In genomic region chr11:61892085-61892370, GRCh38 we compare ENCODE assay signal across 8 cellular contexts. TPM values are rescaled to one million over a fixed set of nuclear protein-coding genes. Genes with fewer than 3 reads are reported as not detected.
DNase-seq lines count a peak whose midpoint lies in the region; ATAC-seq, FAIRE-seq and TF ChIP-seq lines count a peak whose summit lies in the region.

No MANE protein-coding gene starts in this region.

- POLR2A ChIA-PET in CD8-positive, alpha-beta memory T cell (lab: Charles Lee) = interaction anchor here (1.5 kb wide), 1 partner anchor 76 kb away, joined by 3 read pairs; no protein-coding TSS in a partner anchor

- peaks cover 4 to 11% (median 4%) of the 10 kb centered on the region in 3 donors for H3K4me1 Mint-ChIP-seq in CD8-positive, alpha-beta memory T cell

- no peaks in the 10 kb centered on the region for H3K9me3 ChIP-seq in CD8-positive, alpha-beta memory T cell (ENCODE audit: low read length)
- peaks cover 1% of the 10 kb centered on the region for H3K9me3 ChIP-seq in SJSA1 (replicated peaks)
- no peaks in the 10 kb centered on the region for H3K9me3 ChIP-seq in heart right ventricle
- no peaks in the 10 kb centered on the region for H3K9me3 ChIP-seq in smooth muscle cell (replicated peaks; ENCODE audit: low read depth)

- peak; percentile 36 for ATAC-seq in GM21723 (IDR thresholded peaks at IDR 0.05; ENCODE audit: unreplicated experiment)
- peak in 4 of 8 donors; percentile 0 to 12 (median 2) for ATAC-seq in heart right ventricle
- no peak for ATAC-seq in HG03565 (IDR thresholded peaks at IDR 0.05; ENCODE audit: unreplicated experiment)

- peak in 1 of 9 donors; percentile 19 for TF ChIP-seq CTCF in heart right ventricle (IDR thresholded peaks at IDR 0.05)
- no peak for TF ChIP-seq CTCF in smooth muscle cell (IDR thresholded peaks at IDR 0.05; ENCODE audit: borderline replicate concordance, insufficient read depth, poor library complexity, severe bottlenecking)
- no peak for TF ChIP-seq CTCF in D721Med (IDR thresholded peaks at IDR 0.05; ENCODE audit: insufficient read depth, missing control alignments)

- H2AFZ ChIP-seq in smooth muscle cell (ENCODE audit: low read depth) = no peak overlapping the region

- H3K27ac ChIP-seq in CD8-positive, alpha-beta memory T cell (ENCODE audit: low read depth, low read length) = no peak overlapping the region
- no peak overlapping the region for H3K27ac ChIP-seq in SJSA1
- H3K27ac ChIP-seq in heart right ventricle = peak overlapping the region; percentile 84 to 98 (median 96)
- no peak overlapping the region for H3K27ac ChIP-seq in smooth muscle cell (ENCODE audit: low read depth)

- DNase-seq in CD8-positive, alpha-beta memory T cell = no peak
- DNase-seq in SJSA1 (ENCODE audit: low read depth in 1 of 2, low spot score in 2 of 2) = no peak
- DNase-seq in heart right ventricle = no peak
- DNase-seq in smooth muscle cell (lab: John Stamatoyannopoulos, UW; ENCODE audit: unreplicated experiment) = no peak
- no peak for DNase-seq in D721Med (ENCODE audit: insufficient read length, low spot score)
- DNase-seq in A172 (ENCODE audit: low spot score) = no peak

- no peak overlapping the region for H3K9ac ChIP-seq in smooth muscle cell (ENCODE audit: low read depth)

- H3K27me3 Mint-ChIP-seq in CD8-positive, alpha-beta memory T cell = no peaks in the 10 kb centered on the region

- H3K4me3 ChIP-seq in CD8-positive, alpha-beta memory T cell (ENCODE audit: low read length) = peak overlapping the region; percentile 39
- H3K4me3 ChIP-seq in SJSA1 = peak overlapping the region; percentile 91
- peak overlapping the region in 9 of 10 donors; percentile 63 to 98 (median 93) for H3K4me3 ChIP-seq in heart right ventricle
- H3K4me3 ChIP-seq in smooth muscle cell = peak overlapping the region; percentile 59

- peaks cover 5% of the 10 kb centered on the region for H4K20me1 ChIP-seq in smooth muscle cell (ENCODE audit: low read depth)

- H3K27me3 ChIP-seq in CD8-positive, alpha-beta memory T cell (ENCODE audit: insufficient read depth, low read length, poor library complexity, severe bottlenecking) = no peaks in the 10 kb centered on the region
- H3K27me3 ChIP-seq in SJSA1 (replicated peaks) = no peaks in the 10 kb centered on the region
- H3K27me3 ChIP-seq in heart right ventricle = no peaks in the 10 kb centered on the region
- no peaks in the 10 kb centered on the region for H3K27me3 ChIP-seq in smooth muscle cell (ENCODE audit: low read depth)

- WGBS in heart right ventricle, 2 donors = 28% methylated on average over 10 to 12 of the region's 12 CpGs
- 35% methylated on average over 10 of the region's 12 CpGs for WGBS in smooth muscle cell (ENCODE audit: low lambda C conversion rate)

- no peak for FAIRE-seq in D721Med (lab: Jason Lieb, UNC)

- CTCF ChIA-PET in CD8-positive, alpha-beta memory T cell (lab: Charles Lee) = interaction anchor here (1.3 to 2.9 kb wide), 3 partner anchors 56 to 216 kb away, joined by 3 to 18 read pairs (median 3); no protein-coding TSS in a partner anchor

- no peaks in the 10 kb centered on the region for H3K36me3 Mint-ChIP-seq in CD8-positive, alpha-beta memory T cell

- no peaks in the 10 kb centered on the region for H3F3A ChIP-seq in smooth muscle cell (ENCODE audit: low read depth)

- no peaks in the 10 kb centered on the region for H3K9me3 Mint-ChIP-seq in CD8-positive, alpha-beta memory T cell

- H3K4me1 ChIP-seq in CD8-positive, alpha-beta memory T cell (ENCODE audit: insufficient read depth, low read length) = peaks cover 12% of the 10 kb centered on the region
- H3K4me1 ChIP-seq in SJSA1 (replicated peaks) = peaks cover 48% of the 10 kb centered on the region
- peaks cover 14 to 54% (median 36%) of the 10 kb centered on the region in 9 donors for H3K4me1 ChIP-seq in heart right ventricle
- peaks cover 3% of the 10 kb centered on the region for H3K4me1 ChIP-seq in smooth muscle cell (ENCODE audit: low read depth)

- no peaks in the 10 kb centered on the region for H3K36me3 ChIP-seq in CD8-positive, alpha-beta memory T cell (ENCODE audit: insufficient read depth, low read length)
- H3K36me3 ChIP-seq in SJSA1 (peaks cover 37% of the 10 kb centered on the region), heart right ventricle (peaks cover 0 to 11% (median 0%) of the 10 kb centered on the region in 9 donors), smooth muscle cell (ENCODE audit: low read depth) (no peaks in the 10 kb centered on the region)

- no peaks in the 10 kb centered on the region for H3K79me2 ChIP-seq in smooth muscle cell (ENCODE audit: low read depth)

- peak overlapping the region in 5 of 8 donors; percentile 24 to 88 (median 76) for H3K27ac Mint-ChIP-seq in CD8-positive, alpha-beta memory T cell

- H3K4me3 Mint-ChIP-seq in CD8-positive, alpha-beta memory T cell = peak overlapping the region; percentile 73 to 91 (median 81)

- peak overlapping the region; percentile 98 for H3K4me2 ChIP-seq in smooth muscle cell

- intact Hi-C loops in heart right ventricle (cut with DNase I) = loop anchor here in 4 of 10 donors (5.0 to 10.0 kb wide), 4 partner anchors 75 to 215 kb away; partner anchors contain the start of gene FADS1 (in 1 of the 4)

RNA-seq across cellular contexts. Expression of gene FADS3, which starts 0.7 kb away (rescaled TPM):
- 1 to 10 TPM; 5.8 to 7.7 TPM for total RNA-seq in CD8-positive, alpha-beta memory T cell
- polyA plus RNA-seq in CD8-positive, alpha-beta memory T cell = 2.6 TPM
- total RNA-seq in SJSA1 (2014; rRNA removed; shearing (Covaris generic)) = 139 and 161 TPM in 2 replicates
- total RNA-seq in heart right ventricle (100 to 1,000 TPM in 1 of 10 donors, 10 to 100 TPM in 9; 54.9 to 119 (median 71.1) TPM), smooth muscle cell (6.7 and 8.9 TPM in 2 replicates)
- polyA plus RNA-seq in heart right ventricle (100 to 1,000 TPM; 119 to 217 TPM), smooth muscle cell (13.8 and 28.9 TPM in 2 replicates)
- 139 and 190 TPM in 2 replicates for total RNA-seq in A172 (2014; rRNA removed; shearing (Covaris generic))

RNA-seq across cellular contexts. Expression of gene RAB3IL1, which starts 25.3 kb away (rescaled TPM):
- total RNA-seq in CD8-positive, alpha-beta memory T cell = under 1 TPM; 0.28 to 0.53 TPM
- not detected for polyA plus RNA-seq in CD8-positive, alpha-beta memory T cell
- total RNA-seq in SJSA1 (2014; rRNA removed; shearing (Covaris generic)) = 1.8 and 3.0 TPM in 2 replicates
- total RNA-seq in heart right ventricle (10 to 100 TPM in 3 of 10 donors, 1 to 10 TPM in 7; 3.7 to 11.1 (median 6.6) TPM), smooth muscle cell (4.8 and 4.9 TPM in 2 replicates)
- polyA plus RNA-seq in heart right ventricle (1 to 10 TPM; 8.2 to 9.7 TPM), smooth muscle cell (9.8 and 11.6 TPM in 2 replicates)
- 2.4 and 8.5 TPM in 2 replicates for total RNA-seq in A172 (2014; rRNA removed; shearing (Covaris generic))

RNA-seq across cellular contexts. Expression of gene BEST1, which starts 58.1 kb away (rescaled TPM):
- under 1 TPM in 1 of 2 experiments, not detected in 1; 0.09 TPM for total RNA-seq in CD8-positive, alpha-beta memory T cell
- polyA plus RNA-seq in CD8-positive, alpha-beta memory T cell = 1.5 TPM
- total RNA-seq in SJSA1 (2014; rRNA removed; shearing (Covaris generic)) = 0.74 TPM in 1 of 2 replicates, not detected in the other
- 1 to 10 TPM in 5 of 10 donors, under 1 TPM in 5; 0.39 to 1.8 (median 1.2) TPM for total RNA-seq in heart right ventricle
- polyA plus RNA-seq in heart right ventricle = 1 to 10 TPM; 3.3 to 4.9 TPM
- total RNA-seq in smooth muscle cell = 2.4 and 2.6 TPM in 2 replicates
- polyA plus RNA-seq in smooth muscle cell = 1.6 and 2.8 TPM in 2 replicates
- total RNA-seq in A172 (2014; rRNA removed; shearing (Covaris generic)) = 0.79 and 1.00 TPM in 2 replicates

Comparison
In these comparisons a context has a peak if more than half of its experiments do, and no peak if none do; other contexts are left out.
1. H3K27ac ChIP-seq: peak in heart right ventricle (10 of 10); none in CD8-positive, alpha-beta memory T cell (single experiment), SJSA1 (single experiment) and smooth muscle cell (single experiment).
2. H3K4me3 ChIP-seq: peak in every context shown above with its lines; median percentile 93 in heart right ventricle; 91 in SJSA1; 59 in smooth muscle cell; 39 in CD8-positive, alpha-beta memory T cell.